Comparison of ENCODE assay signal across 10 cellular contexts in the genomic region with DNA sequence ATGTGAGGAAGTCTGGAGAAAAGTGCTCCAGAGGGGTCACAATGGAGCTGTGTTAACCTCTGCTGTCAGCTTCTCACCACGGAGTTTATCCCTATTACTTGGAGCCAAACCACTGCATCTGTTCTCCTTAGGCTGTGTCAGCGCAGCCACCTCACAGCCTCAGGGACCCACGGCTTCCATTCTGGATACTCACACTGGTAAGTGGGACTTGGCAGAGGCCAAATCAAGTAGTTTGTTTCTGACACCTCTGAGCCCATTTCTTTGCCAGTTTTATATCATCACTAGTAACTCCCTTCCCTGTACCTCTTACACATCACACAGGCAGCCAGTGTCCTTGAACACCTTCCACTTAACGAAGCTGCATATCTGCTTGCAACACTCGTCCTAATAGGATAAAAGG. TPM values are rescaled to one million over a fixed set of nuclear protein-coding genes. Genes with fewer than 3 reads are reported as not detected.
DNase-seq lines count a peak whose midpoint lies in the region; ATAC-seq, FAIRE-seq and TF ChIP-seq lines count a peak whose summit lies in the region.
"Not testable (repeated sequence)": the region's sequence is repeated elsewhere in the genome, so short reads cannot be mapped to it uniquely, and the experiment has no call there.
"Had no signal": no experiment of that assay in that cellular context is flagged by ENCODE, and none has a peak within 500 bp of the region (broad histone marks: within the 10 kb centered on the region; RNA-seq: fewer than 3 reads in every experiment).

No MANE protein-coding gene starts in this region.

- not testable (repeated sequence) for H3K36me3 ChIP-seq in astrocyte (ENCODE audit: insufficient read depth, low read length); bronchial epithelial cell (ENCODE audit: control insufficient read depth, insufficient read depth, low read length)

- not testable (repeated sequence) for H3K9me3 Mint-ChIP-seq in astrocyte (ENCODE audit: unreplicated experiment)

- CTCF ChIA-PET in A549 (lab: Yijun Ruan, JAX): not testable (repeated sequence)

- not testable (repeated sequence) for H3K4me1 Mint-ChIP-seq in astrocyte (ENCODE audit: low read depth, unreplicated experiment)

- H3K36me3 Mint-ChIP-seq in astrocyte (ENCODE audit: low read depth, unreplicated experiment): not testable (repeated sequence)

- not testable (repeated sequence) for TF ChIP-seq CTCF in A549 (IDR thresholded peaks at IDR 0.05); astrocyte (IDR thresholded peaks at IDR 0.05; ENCODE audit: insufficient read depth, low read depth, low read length); bronchial epithelial cell (IDR thresholded peaks at IDR 0.05; ENCODE audit: insufficient read depth, low read length, severe bottlenecking)

- H4K20me1 ChIP-seq in astrocyte (ENCODE audit: insufficient read depth, low read length): not testable (repeated sequence)

- H3K4me2 ChIP-seq in A549; astrocyte (ENCODE audit: low read length): not testable (repeated sequence)

- not testable (repeated sequence) for TF ChIP-seq RAD21 in A549 (conservative IDR thresholded peaks at IDR 0.05 in 1 of 2, IDR thresholded peaks at IDR 0.05 in 1 of 2)

- intact Hi-C loops in Right ventricle myocardium superior (cut with DNase I); left cardiac atrium (cut with DNase I); right cardiac atrium (cut with DNase I): not testable (repeated sequence)

- ATAC-seq in A549: 0 out of 6 replicates have a peak, but pooled peaks of 1 of the 2 experiments have one; percentile 24
- peak; percentile 89 for ATAC-seq in Right ventricle myocardium superior (ENCODE audit: poor library complexity)
- peak; percentile 93 to 98 for ATAC-seq in left cardiac atrium
- peak; percentile 75 to 87 for ATAC-seq in right cardiac atrium

- not testable (repeated sequence) for H3K9ac ChIP-seq in astrocyte (ENCODE audit: low read length)

- not testable (repeated sequence) for H3K27ac Mint-ChIP-seq in astrocyte (ENCODE audit: unreplicated experiment)

- H3K27ac ChIP-seq in A549; astrocyte (ENCODE audit: low read depth, low read length); right cardiac atrium (ENCODE audit: low read length): not testable (repeated sequence)

- H3K27me3 Mint-ChIP-seq in astrocyte (ENCODE audit: low read depth, unreplicated experiment): not testable (repeated sequence)

- 84% methylated on average over 3 of the region's 5 CpGs for WGBS in A549 (ENCODE audit: missing lambda C conversion rate)
- 63% methylated on average over 2 of the region's 5 CpGs for WGBS in right cardiac atrium

- not testable (repeated sequence) for DNase-seq in A549 (ENCODE audit: low read depth in 1 of 2, low spot score in 1 of 2); GM12891 (ENCODE audit: insufficient read length, low spot score); astrocyte (ENCODE audit: low read depth); bronchial epithelial cell (ENCODE audit: low read depth); Right ventricle myocardium superior
- DNase-seq in left cardiac atrium (peak; percentile 28), right cardiac atrium (peak in 1 of 3 donors; percentile 16)

- H3K4me3 Mint-ChIP-seq in astrocyte (ENCODE audit: unreplicated experiment): not testable (repeated sequence)

- not testable (repeated sequence) for H2AFZ ChIP-seq in astrocyte (ENCODE audit: low read depth, low read length)

- not testable (repeated sequence) for H3K9me3 ChIP-seq in A549; astrocyte (ENCODE audit: insufficient read depth, low read depth, low read length); right cardiac atrium (ENCODE audit: control insufficient read depth, low read length)

- not testable (repeated sequence) for H3K4me3 ChIP-seq in A549; astrocyte (ENCODE audit: insufficient read depth, low read depth, low read length); bronchial epithelial cell (ENCODE audit: low read depth, low read length); right cardiac atrium (ENCODE audit: low read length)

- H3K79me2 ChIP-seq in astrocyte (ENCODE audit: insufficient read depth, low read length): not testable (repeated sequence)

- peak; percentile 46 for FAIRE-seq in A549 (lab: Jason Lieb, UNC)
- FAIRE-seq in GM12891 (lab: Jason Lieb, UNC): peak; percentile 80
- peak; percentile 41 for FAIRE-seq in astrocyte (lab: Jason Lieb, UNC)
- FAIRE-seq in bronchial epithelial cell (lab: Jason Lieb, UNC): peak; percentile 72

- not testable (repeated sequence) for TF ChIP-seq EP300 in A549 (IDR thresholded peaks at IDR 0.05)

- H3K27me3 ChIP-seq in astrocyte (ENCODE audit: insufficient read depth, low read length); bronchial epithelial cell (ENCODE audit: control insufficient read depth, insufficient read depth, low read length); right cardiac atrium (ENCODE audit: control insufficient read depth, insufficient read depth): not testable (repeated sequence)

- not testable (repeated sequence) for TF ChIP-seq POLR2A in A549 (IDR thresholded peaks at IDR 0.05; ENCODE audit: low read length); GM12891 (IDR thresholded peaks at IDR 0.05; ENCODE audit: low read depth, low read length)

- not testable (repeated sequence) for H3K4me1 ChIP-seq in A549; astrocyte (ENCODE audit: insufficient read depth, low read length); right cardiac atrium (ENCODE audit: control insufficient read depth, insufficient read depth, low read length)

- POLR2A ChIA-PET in A549 (lab: Yijun Ruan, JAX): not testable (repeated sequence)

RNA-seq across cellular contexts. Expression of a gene that starts 11.4 kb away (rescaled TPM):
- polyA plus RNA-seq in A549 (2011; rRNA removed) (14.1 and 22.7 TPM in 2 replicates), A549 (2017; fragmentation: RNase III; extraction: RNeasy Plus Mini Kit Qiagen cat#74134 plus additional on column Dnase treatment) (17.5 to 21.0 TPM (median 19.9 TPM) in 3 replicates), right cardiac atrium (3.5 TPM)
- polyA plus RNA-seq in A549 (2012; cell fraction: cytosol; rRNA removed): 2.3 and 2.6 TPM in 2 replicates
- 6.2 and 9.0 TPM in 2 replicates for polyA plus RNA-seq in A549 (2012; cell fraction: nucleus; rRNA removed)
- polyA minus RNA-seq in A549 (2011; rRNA and poly(A)+ RNA removed): 20.7 and 33.8 TPM in 2 replicates
- polyA plus RNA-seq in GM12891 (2012; ENCODE audit: low read depth, missing spikeins): 2.2 TPM
- total RNA-seq in astrocyte (24.4 and 30.8 TPM in 2 replicates), bronchial epithelial cell (14.0 and 29.4 TPM in 2 replicates), Right ventricle myocardium superior (2.5 TPM), left cardiac atrium (10 to 100 TPM in 1 of 2 donors, 1 to 10 TPM in 1; 5.7 to 10.6 TPM), right cardiac atrium (1 to 10 TPM; 5.4 to 9.0 (median 6.8) TPM)

RNA-seq across cellular contexts. Expression of a gene that starts 44.8 kb away (rescaled TPM):
- 9.6 and 10.4 TPM in 2 replicates for polyA plus RNA-seq in A549 (2011; rRNA removed)
- 4.7 and 5.8 TPM in 2 replicates for polyA plus RNA-seq in A549 (2012; cell fraction: cytosol; rRNA removed)
- 36.0 and 53.9 TPM in 2 replicates for polyA plus RNA-seq in A549 (2012; cell fraction: nucleus; rRNA removed)
- polyA plus RNA-seq in A549 (2017; fragmentation: RNase III; extraction: RNeasy Plus Mini Kit Qiagen cat#74134 plus additional on column Dnase treatment): 14.3 to 19.5 TPM (median 15.3 TPM) in 3 replicates
- 37.1 and 37.8 TPM in 2 replicates for polyA minus RNA-seq in A549 (2011; rRNA and poly(A)+ RNA removed)
- polyA plus RNA-seq in GM12891 (2012; ENCODE audit: low read depth, missing spikeins): not detected
- 2.4 and 3.9 TPM in 2 replicates for total RNA-seq in astrocyte
- total RNA-seq in bronchial epithelial cell: 1.3 and 3.6 TPM in 2 replicates
- 0.48 TPM for total RNA-seq in Right ventricle myocardium superior
- total RNA-seq in left cardiac atrium: under 1 TPM; 0.16 to 0.56 TPM
- total RNA-seq in right cardiac atrium: 1 to 10 TPM in 1 of 4 donors, under 1 TPM in 3; 0.40 to 1.1 (median 0.54) TPM
- polyA plus RNA-seq in right cardiac atrium: 0.70 TPM
- polyA plus RNA-seq: CD14-positive monocyte; CD4-positive, alpha-beta memory T cell; CD8-positive, alpha-beta memory T cell had no signal
